ENCODE assay signal across 26 cellular contexts in the genomic region with DNA sequence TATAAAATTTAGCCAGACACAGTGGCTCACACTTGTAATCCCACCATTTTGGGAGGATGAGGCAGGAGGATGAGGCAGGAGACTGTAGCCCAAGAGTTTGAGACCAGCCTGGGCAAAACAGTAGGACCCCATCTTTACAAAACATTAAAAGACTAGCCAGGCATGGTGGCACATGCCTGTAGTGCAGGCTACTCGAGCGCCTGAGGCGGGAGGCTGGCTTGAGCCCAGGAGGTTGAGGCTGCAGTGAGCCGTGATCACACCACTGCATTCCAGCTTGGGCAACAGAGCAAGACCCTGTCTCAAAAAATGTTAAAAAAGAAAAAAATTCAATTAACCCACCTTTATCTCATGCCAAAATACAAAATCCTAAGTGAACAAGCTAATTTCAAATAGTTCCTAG. TPM values are rescaled to one million over a fixed set of nuclear protein-coding genes. Genes with fewer than 3 reads are reported as not detected.
DNase-seq lines count a peak whose midpoint lies in the region; FAIRE-seq and TF ChIP-seq lines count a peak whose summit lies in the region.
"Had no signal": no experiment of that assay in that cellular context is flagged by ENCODE, and none has a peak within 500 bp of the region (broad histone marks: within the 10 kb centered on the region; RNA-seq: fewer than 3 reads in every experiment).

No MANE protein-coding gene starts in this region.

- no peak overlapping the region for H3K27ac ChIP-seq in H1 (ENCODE audit: low read depth, low read length)
- H3K27ac ChIP-seq: C4-2B, GM23248, SJCRH30, thoracic aorta had no signal

- peaks cover 14 to 83% of the 10 kb centered on the region in 2 experiments for H3K79me2 ChIP-seq in H1 (ENCODE audit: control insufficient read depth in 1 of 2, insufficient read depth in 2 of 2, low read length in 2 of 2)

- H3K23me2 ChIP-seq in H1 (ENCODE audit: low read depth, low read length): peaks cover 5% of the 10 kb centered on the region; the same call in 1 of the 2 replicates

- H3K9me3 ChIP-seq in H1 (ENCODE audit: insufficient read depth in 2 of 2, low read depth in 1 of 2, low read length in 1 of 2): no peaks in the 10 kb centered on the region
- H3K9me3 ChIP-seq: SJCRH30, thoracic aorta had no signal

- H3K79me1 ChIP-seq in H1 (ENCODE audit: low read depth, low read length): peaks cover 4% of the 10 kb centered on the region

- H3K4me1 Mint-ChIP-seq in neural crest cell (peaks cover 43% of the 10 kb centered on the region), osteocyte (ENCODE audit: unreplicated experiment) (peaks cover 25% of the 10 kb centered on the region)

- H3K56ac ChIP-seq in H1 (replicated peaks; ENCODE audit: insufficient read length, low read depth, low read length): no peak overlapping the region

- peaks cover 5 to 13% of the 10 kb centered on the region in 2 experiments for H4K20me1 ChIP-seq in H1 (replicated peaks in 1 of 2; ENCODE audit: control insufficient read depth in 1 of 2, insufficient read depth in 2 of 2, low read length in 2 of 2)

- H2BK15ac ChIP-seq in H1 (ENCODE audit: low read length): no peak overlapping the region

- TF ChIP-seq POLR2A in H1 (IDR thresholded peaks at IDR 0.05; ENCODE audit: control extremely low read depth in 1 of 2, low read depth in 2 of 2, low read length in 2 of 2): no peak

- no peak overlapping the region for H2AFZ ChIP-seq in H1 (ENCODE audit: low read length)
- H2AFZ ChIP-seq: GM23248 had no signal

- DNase-seq in DMS53 (lab: John Stamatoyannopoulos, UW) (peak; percentile 20), DMS53 treated with DMSO at 0.1 percent for 48 hours (lab: John Stamatoyannopoulos, UW; ENCODE audit: unreplicated experiment) (no peak), NAMALWA (ENCODE audit: low spot score) (peak; percentile 25), H1 (ENCODE audit: low read depth in 1 of 2, low spot score in 2 of 2) (no peak), neural crest cell (ENCODE audit: low read depth, low spot score) (no peak), osteocyte (ENCODE audit: extremely low spot score, unreplicated experiment) (no peak), OCI-M2 (lab: John Stamatoyannopoulos, UW; ENCODE audit: unreplicated experiment) (no peak)
- DNase-seq in stimulated activated CD4-positive, alpha-beta T cell treated with anti-CD3 and anti-CD28 coated beads, Interleukin-4, amount 100 ng/mL, for 1 hour: no peak
- DNase-seq: 8988T; activated B cell treated with CpG ODN at 0.5 μM for 24 hours; activated CD8-positive, alpha-beta memory T cell treated with anti-CD3 and anti-CD28 coated beads for 24 hours; DMS79; effector CD4-positive, alpha-beta T cell; GM23248; naive thymus-derived CD4-positive, alpha-beta T cell; NCI-H1092 treated with DMSO at 0.1 percent for 48 hours; PC-3; SJCRH30; small intestine; stimulated activated CD4-positive, alpha-beta T cell treated with anti-CD3 and anti-CD28 coated beads, Interleukin-4, amount 100 ng/mL, for 4 hours had no signal

- no peak overlapping the region for H2AK5ac ChIP-seq in H1 (ENCODE audit: low read depth, low read length)

- H3K4me3 Mint-ChIP-seq in neural crest cell: peak overlapping the region; percentile 82
- no peak overlapping the region for H3K4me3 Mint-ChIP-seq in osteocyte (ENCODE audit: unreplicated experiment)
- H3K4me3 Mint-ChIP-seq: activated B cell treated with CpG ODN at 0.5 μM for 24 hours had no signal

- peaks cover 3 to 8% (median 5%) of the 10 kb centered on the region in 4 experiments; a peak in 5 of 7 replicates for H3K4me1 ChIP-seq in H1 (replicated peaks in 1 of 4; ENCODE audit: control insufficient read depth in 3 of 4, insufficient read depth in 4 of 4, low read length in 3 of 4)

- H3K14ac ChIP-seq in H1 (ENCODE audit: insufficient read length): no peak overlapping the region

- FAIRE-seq in H1 (lab: Jason Lieb, UNC): no peak
- FAIRE-seq: GM18507, islet of Langerhans, small intestine had no signal

- H3K23ac ChIP-seq in H1 (ENCODE audit: insufficient read length): no peak overlapping the region

- H4K8ac ChIP-seq in H1 (ENCODE audit: extremely low read depth, insufficient read depth, low read length): no peak overlapping the region

- WGBS in H1 (ENCODE audit: extremely low coverage in 1 of 2, insufficient coverage in 1 of 2, insufficient read length in 1 of 2, insufficient replicate concordance in 2 of 2, low coverage in 1 of 2, low lambda C conversion rate in 2 of 2, missing lambda C conversion rate in 1 of 2), 2 experiments: 87% methylated on average over 4 of the region's 4 CpGs; no CpG with 5 or more reads in 1 of the 2 experiments

- no peak overlapping the region for H3K4ac ChIP-seq in H1 (replicated peaks; ENCODE audit: insufficient read length, low read depth, low read length)

- TF ChIP-seq EP300 in H1 (IDR thresholded peaks at IDR 0.05; ENCODE audit: borderline replicate concordance in 1 of 2, low read depth in 2 of 2, low read length in 2 of 2): no peak

- CTCF ChIA-PET in H1 (lab: Charles Lee; ENCODE audit: partially characterized antibody): interaction anchor here (1.2 to 1.5 kb wide), 2 partner anchors 13 to 777 kb away, joined by 3 to 4 read pairs; no protein-coding TSS in a partner anchor

- H3K9me3 Mint-ChIP-seq in neural crest cell (no peaks in the 10 kb centered on the region), osteocyte (ENCODE audit: unreplicated experiment) (no peaks in the 10 kb centered on the region)
- H3K9me3 Mint-ChIP-seq: activated B cell treated with CpG ODN at 0.5 μM for 24 hours; activated T-helper 2 cell treated with anti-CD3 and anti-CD28 coated beads, Interferon-gamma antibody, Interleukin-2, Interleukin-4, amounts not matched to agents 10 μg/mL and 5 μg/mL and 100 μg/mL, durations not matched to agents 14 hours and 24 hours and 36 hours had no signal

- TF ChIP-seq CTCF in H1 (IDR thresholded peaks at IDR 0.05; ENCODE audit: control extremely low read depth in 1 of 3, insufficient read depth in 1 of 3, low read depth in 1 of 3, low read length in 3 of 3) (no peak), neural crest cell (conservative IDR thresholded peaks at IDR 0.05) (no peak), osteocyte (IDR thresholded peaks at IDR 0.05) (no peak)

- no peaks in the 10 kb centered on the region for H3K36me3 Mint-ChIP-seq in neural crest cell (ENCODE audit: low read depth)
- H3K36me3 Mint-ChIP-seq in osteocyte (ENCODE audit: unreplicated experiment): no peaks in the 10 kb centered on the region

- H2BK12ac ChIP-seq in H1 (ENCODE audit: low read depth, low read length): no peak overlapping the region

- H3K4me3 ChIP-seq in H1 (ENCODE audit: extremely low read depth in 1 of 4, insufficient read depth in 2 of 4, low read depth in 3 of 4, low read length in 4 of 4): no peak overlapping the region
- H3K4me3 ChIP-seq: GM23248, SJCRH30 had no signal

- no peak overlapping the region for H4K5ac ChIP-seq in H1 (ENCODE audit: insufficient read length, low read depth, low read length)

- no peaks in the 10 kb centered on the region for H3K36me3 ChIP-seq in H1 (ENCODE audit: control insufficient read depth in 2 of 4, insufficient read depth in 4 of 4, low read length in 3 of 4)
- H3K36me3 ChIP-seq: thoracic aorta had no signal

- H2BK5ac ChIP-seq in H1 (ENCODE audit: low read depth, low read length): no peak overlapping the region

- H3K4me2 ChIP-seq in H1 (ENCODE audit: insufficient read depth in 1 of 2, low read depth in 2 of 2, low read length in 2 of 2): no peak overlapping the region

- no peak overlapping the region for H3K18ac ChIP-seq in H1 (ENCODE audit: extremely low read depth, low read length)

- no peak overlapping the region for H3K9ac ChIP-seq in H1 (replicated peaks in 1 of 4; ENCODE audit: extremely low read depth in 1 of 4, low read depth in 3 of 4, low read length in 3 of 4)
- H3K9ac ChIP-seq: GM23248 had no signal

- POLR2A ChIA-PET in H1 (lab: Charles Lee; ENCODE audit: partially characterized antibody): interaction anchor here (1.1 kb wide), 1 partner anchor 14 kb away, joined by 3 read pairs; no protein-coding TSS in a partner anchor

- no peak for TF ChIP-seq RAD21 in H1 (IDR thresholded peaks at IDR 0.05 in 1 of 2, conservative IDR thresholded peaks at IDR 0.05 in 1 of 2; ENCODE audit: low read depth in 2 of 2, low read length in 2 of 2)

- H3K27me3 ChIP-seq in H1 (replicated peaks in 1 of 4; ENCODE audit: control insufficient read depth in 3 of 4, extremely low read depth in 1 of 4, insufficient read depth in 3 of 4, low read length in 3 of 4): no peaks in the 10 kb centered on the region
- H3K27me3 ChIP-seq: SJCRH30 had no signal

- H4K91ac ChIP-seq in H1 (replicated peaks; ENCODE audit: insufficient read length, low read length): no peak overlapping the region

- H3K27ac Mint-ChIP-seq in neural crest cell (ENCODE audit: unreplicated experiment) (no peak overlapping the region), osteocyte (ENCODE audit: unreplicated experiment) (no peak overlapping the region)
- H3K27ac Mint-ChIP-seq: activated B cell treated with CpG ODN at 0.5 μM for 24 hours; activated T-helper 2 cell treated with anti-CD3 and anti-CD28 coated beads, Interferon-gamma antibody, Interleukin-2, Interleukin-4, amounts not matched to agents 10 μg/mL and 5 μg/mL and 100 μg/mL, durations not matched to agents 14 hours and 24 hours and 36 hours; progenitor cell of endocrine pancreas had no signal

- no peak overlapping the region for H2BK20ac ChIP-seq in H1 (ENCODE audit: low read length)

- H2BK120ac ChIP-seq in H1 (replicated peaks; ENCODE audit: low read depth, low read length): no peak overlapping the region

- H3K27me3 Mint-ChIP-seq in neural crest cell (ENCODE audit: low read depth) (no peaks in the 10 kb centered on the region), osteocyte (ENCODE audit: unreplicated experiment) (no peaks in the 10 kb centered on the region)
- H3K27me3 Mint-ChIP-seq: activated B cell treated with CpG ODN at 0.5 μM for 24 hours; naive thymus-derived CD4-positive, alpha-beta T cell; progenitor cell of endocrine pancreas had no signal

TF ChIP-seq in H1, 55 proteins besides CTCF, POLR2A, EP300 and RAD21 (continues in another document):
- no peak for TF ChIP-seq SRF (IDR thresholded peaks at IDR 0.05; ENCODE audit: low read depth, low read length)

RNA-seq across cellular contexts. Expression of gene REV1, which starts 4.0 kb away (rescaled TPM):
- total RNA-seq in H1 (2021; fragmentation: NEBNext Ultra II Directional; extraction: Animal tissue kit (Norgen Biotek cat#: 25700)): 29.2 and 34.3 TPM in 2 replicates
- 9.9 and 16.6 TPM in 2 replicates for polyA plus RNA-seq in H1 (2011; rRNA removed)
- 18.8 TPM for polyA plus RNA-seq in H1 (2011; cell fraction: cytosol; rRNA removed)
- polyA plus RNA-seq in H1 (2011; cell fraction: nucleus; rRNA removed): 36.1 TPM
- polyA plus RNA-seq in H1 (2012, experiment 1 of 2): 21.7 to 33.1 TPM (median 23.2 TPM) in 4 replicates
- 1.6 TPM for polyA plus RNA-seq in H1 (2012, experiment 2 of 2)
- polyA plus RNA-seq in H1 (2013, experiment 1 of 2): 33.4 TPM
- 30.1 TPM for polyA plus RNA-seq in H1 (2013, experiment 2 of 2)
- polyA minus RNA-seq in H1 (2011; rRNA and poly(A)+ RNA removed): 44.2 and 55.4 TPM in 2 replicates
- 14.9 TPM for polyA minus RNA-seq in H1 (2011; cell fraction: cytosol; rRNA and poly(A)+ RNA removed)
- polyA minus RNA-seq in H1 (2011; cell fraction: nucleus; rRNA and poly(A)+ RNA removed): 113 TPM
- total RNA-seq in neural crest cell (48.6 and 49.9 TPM in 2 replicates), osteocyte (32.5 and 33.0 TPM in 2 replicates)

Comparison
In these comparisons a context has a peak if more than half of its experiments do, and no peak if none do; other contexts are left out.
1. DNase-seq: peak in DMS53 (single experiment) and NAMALWA (single experiment); none in DMS53 treated with DMSO at 0.1 percent for 48 hours (single experiment), H1 (0 of 2), neural crest cell (single experiment), stimulated activated CD4-positive, alpha-beta T cell treated with anti-CD3 and anti-CD28 coated beads, Interleukin-4, amount 100 ng/mL, for 1 hour (single experiment), osteocyte (single experiment) and OCI-M2 (single experiment).